Comparison of ENCODE assay signal across 9 cellular contexts in the genomic region with DNA sequence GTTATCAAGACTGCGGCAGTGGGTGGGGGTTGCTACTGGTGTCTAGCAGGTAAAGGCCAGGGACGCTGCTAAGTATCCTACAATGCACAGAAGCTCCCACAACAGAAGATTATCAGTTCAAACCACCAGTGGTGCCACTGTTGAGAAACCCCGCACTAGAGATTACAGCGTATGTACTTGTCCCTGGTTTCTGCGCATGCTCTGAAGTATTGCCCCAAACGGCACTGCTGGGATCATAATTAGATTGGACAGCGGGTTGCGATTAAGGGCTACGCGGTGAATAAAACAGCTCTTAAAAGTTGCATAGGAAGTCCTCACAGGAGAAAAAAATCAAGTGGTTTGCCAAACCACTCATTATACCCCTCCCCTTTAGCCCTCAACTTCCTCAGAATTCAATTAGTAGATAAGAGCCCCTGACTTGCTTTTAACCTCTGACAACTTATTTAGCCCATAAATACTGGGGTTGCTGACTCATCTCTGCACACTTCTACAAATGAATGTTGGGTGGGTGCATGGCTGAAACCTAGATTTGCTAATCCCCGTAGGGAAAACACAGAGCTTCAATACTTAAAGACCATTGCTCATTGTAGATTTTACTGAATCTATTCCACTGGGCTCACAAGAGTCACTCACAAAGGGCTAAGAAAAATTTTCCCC.
A peak's percentile ranks its signal among the peaks of the same experiment; 100 is the strongest.
DNase-seq lines count a peak whose midpoint lies in the region; ATAC-seq and TF ChIP-seq lines count a peak whose summit lies in the region.
"Had no signal": no experiment of that assay in that cellular context is flagged by ENCODE, and none has a peak within 500 bp of the region (broad histone marks: within the 10 kb centered on the region; RNA-seq: fewer than 3 reads in every experiment).

No MANE protein-coding gene starts in this region.

- H3K4me3 ChIP-seq in fibroblast of the aortic adventitia (ENCODE audit: low read depth, low read length) = no peak overlapping the region
- H3K4me3 ChIP-seq: thoracic aorta had no signal

- peaks cover 51% of the 10 kb centered on the region for H3K27me3 Mint-ChIP-seq in stimulated activated naive CD8-positive, alpha-beta T cell treated with anti-CD3 and anti-CD28 coated beads, Interleukin-15, amount 100 ng/mL, for 72 hours

- ATAC-seq in GM19455 (IDR thresholded peaks at IDR 0.05; ENCODE audit: unreplicated experiment) (peak; percentile 65), GM21576 (IDR thresholded peaks at IDR 0.05; ENCODE audit: unreplicated experiment) (no peak)
- peak; percentile 92 for ATAC-seq in stimulated activated naive CD8-positive, alpha-beta T cell treated with anti-CD3 and anti-CD28 coated beads, Interleukin-15, amount 100 ng/mL, for 72 hours

- H3K9me3 Mint-ChIP-seq in stimulated activated naive CD8-positive, alpha-beta T cell treated with anti-CD3 and anti-CD28 coated beads, Interleukin-15, amount 100 ng/mL, for 72 hours = no peaks in the 10 kb centered on the region

- DNase-seq in CD1c-positive myeloid dendritic cell (ENCODE audit: extremely low spot score) (peak; percentile 57), KG1 (lab: John Stamatoyannopoulos, UW) (peak; percentile 32), UCSD-AML1 (lab: John Stamatoyannopoulos, UW; ENCODE audit: unreplicated experiment) (peak; percentile 46), fibroblast of the aortic adventitia (ENCODE audit: low read depth) (peak; percentile 93), COR-L47 (lab: John Stamatoyannopoulos, UW) (no peak)
- peak; percentile 60 to 80 for DNase-seq in stimulated activated naive CD8-positive, alpha-beta T cell treated with anti-CD3 and anti-CD28 coated beads, Interleukin-15, amount 100 ng/mL, for 72 hours

- H3K27ac Mint-ChIP-seq in stimulated activated naive CD8-positive, alpha-beta T cell treated with anti-CD3 and anti-CD28 coated beads, Interleukin-15, amount 100 ng/mL, for 72 hours = peak overlapping the region; percentile 23 to 50

- H3K4me3 Mint-ChIP-seq in stimulated activated naive CD8-positive, alpha-beta T cell treated with anti-CD3 and anti-CD28 coated beads, Interleukin-15, amount 100 ng/mL, for 72 hours = peak overlapping the region; percentile 36 to 60

- no peak for TF ChIP-seq CTCF in fibroblast of the aortic adventitia (IDR thresholded peaks at IDR 0.05; ENCODE audit: insufficient read depth, low read length)

- peaks cover 41% of the 10 kb centered on the region for H3K4me1 Mint-ChIP-seq in stimulated activated naive CD8-positive, alpha-beta T cell treated with anti-CD3 and anti-CD28 coated beads, Interleukin-15, amount 100 ng/mL, for 72 hours
